21 cellular contexts compared by ENCODE assay signal in genomic region chr17:34756670-34757021, GRCh38.
DNase-seq lines count a peak whose midpoint lies in the region; ATAC-seq, FAIRE-seq and TF ChIP-seq lines count a peak whose summit lies in the region.
"Had no signal": no experiment of that assay in that cellular context is flagged by ENCODE, and none has a peak within 500 bp of the region (broad histone marks: within the 10 kb centered on the region; RNA-seq: fewer than 3 reads in every experiment).

No MANE protein-coding gene starts in this region.

- no peaks in the 10 kb centered on the region for H3K36me3 ChIP-seq in heart right ventricle
- no peaks in the 10 kb centered on the region for H3K36me3 ChIP-seq in right atrium auricular region
- no peaks in the 10 kb centered on the region for H3K36me3 ChIP-seq in RWPE2 (ENCODE audit: low read depth)
- no peaks in the 10 kb centered on the region for H3K36me3 ChIP-seq in OCI-LY7 (ENCODE audit: insufficient read depth, low read length)
- H3K36me3 ChIP-seq: thoracic aorta had no signal

- H3K27me3 ChIP-seq in heart right ventricle (peaks cover 0 to 20% (median 0%) of the 10 kb centered on the region in 7 donors), right atrium auricular region (no peaks in the 10 kb centered on the region), RWPE2 (ENCODE audit: insufficient read depth, poor library complexity, severe bottlenecking) (no peaks in the 10 kb centered on the region)

- H3K4me1 ChIP-seq in heart right ventricle (peaks cover 0 to 11% (median 0%) of the 10 kb centered on the region in 9 donors), right atrium auricular region (no peaks in the 10 kb centered on the region), RWPE2 (ENCODE audit: insufficient read depth, poor library complexity, severe bottlenecking) (no peaks in the 10 kb centered on the region), OCI-LY7 (ENCODE audit: insufficient read depth, low read length, poor library complexity, severe bottlenecking) (no peaks in the 10 kb centered on the region)

- POLR2A ChIA-PET in OCI-LY7 (lab: Charles Lee): no interaction called here

- no peaks in the 10 kb centered on the region for H3K9me3 ChIP-seq in heart right ventricle
- no peaks in the 10 kb centered on the region for H3K9me3 ChIP-seq in right atrium auricular region
- H3K9me3 ChIP-seq in RWPE2 (ENCODE audit: severe bottlenecking): no peaks in the 10 kb centered on the region
- no peaks in the 10 kb centered on the region for H3K9me3 ChIP-seq in OCI-LY7 (ENCODE audit: low read length)
- H3K9me3 ChIP-seq: thoracic aorta had no signal

- FAIRE-seq in urothelium cell line (lab: Jason Lieb, UNC) (no peak), HTR-8/SVneo (lab: Jason Lieb, UNC) (no peak)
- FAIRE-seq: GM18507, kidney had no signal

- DNase-seq in heart right ventricle (peak in 1 of 2 donors; percentile 18), right atrium auricular region (ENCODE audit: low spot score) (no peak), RWPE2 (ENCODE audit: low spot score) (no peak), medulla oblongata (ENCODE audit: extremely low spot score) (peak; percentile 2), urothelium cell line (ENCODE audit: low spot score) (peak; percentile 21), HTR-8/SVneo (ENCODE audit: insufficient read length, low spot score) (no peak), OCI-LY7 (ENCODE audit: low spot score) (no peak)
- DNase-seq: activated CD8-positive, alpha-beta T cell treated with anti-CD3 and anti-CD28 coated beads, Interleukin-2, amount 10 ng/mL, durations not matched to agents 7 days and 5 days; kidney; MV-4-11; NCI-H2171 treated with DMSO at 0.1 percent for 48 hours; NK-92 treated with Interleukin-12 subunit alpha and Interleukin-12 subunit beta, amount 100 ng/mL, for 24 hours; stimulated activated CD4-positive, alpha-beta T cell treated with anti-CD3 and anti-CD28 coated beads, Interleukin-2, amount 100 ng/mL, for 24 hours; stimulated activated CD8-positive, alpha-beta memory T cell treated with anti-CD3 and anti-CD28 coated beads, Interleukin-4, amount 100 ng/mL, for 48 hours had no signal

- ATAC-seq in heart right ventricle (peak in 7 of 8 donors; percentile 16 to 91 (median 71)), RWPE2 (ENCODE audit: low read depth) (peak; percentile 35; the same call in 1 of the 3 replicates), GM18858 (IDR thresholded peaks at IDR 0.05; ENCODE audit: unreplicated experiment) (no peak)
- ATAC-seq: activated CD8-positive, alpha-beta T cell treated with anti-CD3 and anti-CD28 coated beads, Interleukin-2, amount 10 ng/mL, durations not matched to agents 7 days and 5 days; activated T-helper 17 cell treated with anti-CD3 and anti-CD28 coated beads, Interleukin-2, amount 50 U/mL, for 72 hours; SK-N-SH treated with all-trans-retinoic acid at 6 μM for 48 hours had no signal

- H3K4me2 ChIP-seq in OCI-LY7 (ENCODE audit: low read length): no peak overlapping the region

- H3K9me2 ChIP-seq in OCI-LY7 (ENCODE audit: insufficient read depth, low read length): no peaks in the 10 kb centered on the region

- no TSS peak for BruUV-seq in OCI-LY7 (replicated peaks; lab: Mats Ljungman, UMichigan)

- WGBS in heart right ventricle, 2 donors: 25 to 30% methylated on average over 6 of the region's 6 CpGs

- H2AFZ ChIP-seq in OCI-LY7 (ENCODE audit: low read length): no peak overlapping the region

- H3K4me3 ChIP-seq in heart right ventricle (no peak overlapping the region), right atrium auricular region (no peak overlapping the region), RWPE2 (ENCODE audit: severe bottlenecking) (no peak overlapping the region), OCI-LY7 (ENCODE audit: low read depth, low read length, poor library complexity, severe bottlenecking) (no peak overlapping the region)
- H3K4me3 ChIP-seq: coronary artery, thoracic aorta had no signal

- CTCF ChIA-PET in OCI-LY7 (lab: Charles Lee; ENCODE audit: unreplicated experiment): no interaction called here

- intact Hi-C loops in heart right ventricle (cut with DNase I) (no loop called here), OCI-LY7 (cut with micrococcal nuclease; ENCODE audit: unreplicated experiment) (no loop called here)

- no peaks in the 10 kb centered on the region for H3K79me2 ChIP-seq in OCI-LY7 (ENCODE audit: insufficient read depth, low read depth, low read length)

- H4K20me1 ChIP-seq in OCI-LY7 (ENCODE audit: insufficient read depth, low read length): no peaks in the 10 kb centered on the region

- no peak for TF ChIP-seq CTCF in heart right ventricle (IDR thresholded peaks at IDR 0.05)
- no peak for TF ChIP-seq CTCF in right atrium auricular region (IDR thresholded peaks at IDR 0.05)
- TF ChIP-seq CTCF in RWPE2 (IDR thresholded peaks at IDR 0.05; ENCODE audit: poor library complexity, severe bottlenecking): no peak
- TF ChIP-seq CTCF in OCI-LY7 (conservative IDR thresholded peaks at IDR 0.05; ENCODE audit: low read length): no peak

- H3K27ac ChIP-seq in heart right ventricle (no peak overlapping the region), right atrium auricular region (no peak overlapping the region), RWPE2 (ENCODE audit: poor library complexity, severe bottlenecking) (no peak overlapping the region), OCI-LY7 (ENCODE audit: low read depth, low read length, poor library complexity, severe bottlenecking) (no peak overlapping the region)
- H3K27ac ChIP-seq: coronary artery, epithelial cell of prostate, thoracic aorta had no signal

Comparison
In these comparisons a context has a peak if more than half of its experiments do, and no peak if none do; other contexts are left out.
1. DNase-seq: peak in medulla oblongata (single experiment) and urothelium cell line (single experiment); none in right atrium auricular region (single experiment), RWPE2 (single experiment), HTR-8/SVneo (single experiment) and OCI-LY7 (single experiment).